In the genomic region with DNA sequence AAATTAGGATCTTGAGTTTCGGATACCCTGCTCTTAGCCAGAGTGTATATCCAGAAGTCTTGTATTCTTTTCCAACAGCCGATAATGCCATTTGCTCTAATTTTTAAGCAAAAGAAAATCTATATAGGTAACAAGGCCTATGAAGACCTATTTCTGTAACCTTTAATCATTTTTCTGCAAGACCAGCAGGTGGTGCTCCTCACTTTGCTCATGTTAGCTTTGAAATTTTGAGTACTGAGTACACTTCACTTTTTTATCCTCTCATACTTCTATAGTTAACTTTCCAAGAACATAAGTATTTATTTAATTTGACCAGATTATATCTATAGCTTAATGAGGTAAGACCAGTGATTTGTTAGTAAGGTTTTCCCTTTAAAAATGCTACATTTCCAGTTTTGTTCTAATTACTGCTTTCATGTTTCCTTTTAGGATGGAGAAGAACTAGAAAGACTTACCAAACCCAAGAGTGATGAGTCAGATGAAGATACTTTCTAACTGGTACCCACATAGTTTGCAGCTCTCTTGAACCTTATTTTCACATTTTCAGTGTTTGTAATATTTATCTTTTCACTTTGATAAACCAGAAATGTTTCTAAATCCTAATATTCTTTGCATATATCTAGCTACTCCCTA, we compare ENCODE assay signal across 8 cellular contexts. TPM values are rescaled to one million over a fixed set of nuclear protein-coding genes. Genes with fewer than 3 reads are reported as not detected.
A peak's percentile ranks its signal among the peaks of the same experiment; 100 is the strongest.
DNase-seq lines count a peak whose midpoint lies in the region; ATAC-seq and TF ChIP-seq lines count a peak whose summit lies in the region.

No MANE protein-coding gene starts in this region.

- peak; percentile 74 to 88 for DNase-seq in AML-193 (lab: John Stamatoyannopoulos, UW)
- peak; percentile 67 for DNase-seq in GM12865 (ENCODE audit: low read depth)
- DNase-seq in NCI-H2029 treated with DMSO at 0.1 percent for 48 hours (lab: John Stamatoyannopoulos, UW): peak; percentile 39
- peak; percentile 79 for DNase-seq in fibroblast of villous mesenchyme (ENCODE audit: low read depth)
- DNase-seq in stimulated activated CD4-positive, alpha-beta T cell treated with anti-CD3 and anti-CD28 coated beads, Interleukin-1b, Interleukin-23, amount 100 ng/mL, for 48 hours: peak; percentile 5

- ATAC-seq in HG03025 (IDR thresholded peaks at IDR 0.05; ENCODE audit: low FRiP score, unreplicated experiment) (no peak), GM21717 (IDR thresholded peaks at IDR 0.05; ENCODE audit: unreplicated experiment) (no peak)

- TF ChIP-seq CTCF in GM12865 (IDR thresholded peaks at IDR 0.05; ENCODE audit: insufficient read depth, low read depth, low read length, missing control alignments) (peak; percentile 48), WI38 (IDR thresholded peaks at IDR 0.05; ENCODE audit: low read depth, low read length) (peak; percentile 33; the same call in 1 of the 2 replicates), fibroblast of villous mesenchyme (IDR thresholded peaks at IDR 0.05; ENCODE audit: insufficient read depth, low read depth, low read length) (peak; percentile 67)

- no peak overlapping the region for H3K4me3 ChIP-seq in GM12865 (ENCODE audit: low read depth, low read length)
- H3K4me3 ChIP-seq in WI38 (ENCODE audit: low read depth, low read length): no peak overlapping the region
- H3K4me3 ChIP-seq in fibroblast of villous mesenchyme (ENCODE audit: low read depth, low read length): no peak overlapping the region

RNA-seq across cellular contexts. Expression of a gene that starts 20.5 kb away (rescaled TPM):
- 24.8 and 56.6 TPM in 2 replicates for total RNA-seq in fibroblast of villous mesenchyme

RNA-seq across cellular contexts. Expression of a gene that starts 20.6 kb away (rescaled TPM):
- 86.3 and 91.5 TPM in 2 replicates for total RNA-seq in fibroblast of villous mesenchyme

RNA-seq across cellular contexts. Expression of a gene that starts 58.6 kb away (rescaled TPM):
- 158 and 180 TPM in 2 replicates for total RNA-seq in fibroblast of villous mesenchyme

Comparison
In these comparisons a context has a peak if more than half of its experiments do, and no peak if none do; other contexts are left out.
1. DNase-seq: peak in every context shown above with its lines; median percentile 81 in AML-193; 79 in fibroblast of villous mesenchyme; 67 in GM12865; 39 in NCI-H2029 treated with DMSO at 0.1 percent for 48 hours; 5 in stimulated activated CD4-positive, alpha-beta T cell treated with anti-CD3 and anti-CD28 coated beads, Interleukin-1b, Interleukin-23, amount 100 ng/mL, for 48 hours.